In genomic region chr18:50374753-50375391, GRCh38 we compare ENCODE assay signal across 8 cellular contexts. TPM values are rescaled to one million over a fixed set of nuclear protein-coding genes. Genes with fewer than 3 reads are reported as not detected.
A peak's percentile ranks its signal among the peaks of the same experiment; 100 is the strongest.
DNase-seq lines count a peak whose midpoint lies in the region; TF ChIP-seq lines count a peak whose summit lies in the region.

SKA1 (plus strand) TSS chr18:50375046; CDS start chr18:50375831, 785 bp downstream.

- H3K27ac ChIP-seq in subcutaneous abdominal adipose tissue (ENCODE audit: low read depth, low read length) = peak within 1 kb of the TSS; percentile 50

- peak within 1 kb of the TSS; percentile 84 for H2AFZ ChIP-seq in neuron (ENCODE audit: low read depth, low read length)

- POLR2A ChIA-PET in HEK293T (lab: Yijun Ruan, JAX) = interaction anchor here (0.9 to 1.3 kb wide), 3 partner anchors 9 to 155 kb away, joined by 3 to 4 read pairs (median 3); no protein-coding TSS in a partner anchor

- peak within 1 kb of the TSS in 4 of 5 donors; percentile 53 to 72 (median 65) for H3K9ac ChIP-seq in subcutaneous abdominal adipose tissue (ENCODE audit: low read length in 5 of 5)

- peaks cover 2% of the 10 kb centered on the region for H3K27me3 ChIP-seq in neuron (ENCODE audit: insufficient read depth, low read length)
- H3K27me3 ChIP-seq in subcutaneous abdominal adipose tissue (ENCODE audit: control insufficient read depth in 5 of 5, insufficient read depth in 4 of 5, low read length in 5 of 5) = no peaks in the 10 kb centered on the region

- H3K4me1 ChIP-seq in neuron (ENCODE audit: insufficient read depth, low read length) = peaks cover 15% of the 10 kb centered on the region
- H3K4me1 ChIP-seq in subcutaneous abdominal adipose tissue (ENCODE audit: control insufficient read depth in 5 of 5, insufficient read depth in 5 of 5, low read length in 5 of 5) = peaks cover 0 to 13% (median 12%) of the 10 kb centered on the region in 5 donors

- H3K9me3 ChIP-seq in neuron (ENCODE audit: low read length) (peaks cover 4% of the 10 kb centered on the region), subcutaneous abdominal adipose tissue (ENCODE audit: control insufficient read depth in 5 of 5, low read length in 5 of 5) (peaks cover 0 to 10% (median 5%) of the 10 kb centered on the region in 5 donors)

- H3K4me3 ChIP-seq in neuron (ENCODE audit: low read length) = peak within 1 kb of the TSS; percentile 81
- peak within 1 kb of the TSS; percentile 64 to 78 (median 76) for H3K4me3 ChIP-seq in subcutaneous abdominal adipose tissue (ENCODE audit: low read depth in 1 of 5, low read length in 5 of 5)

- in situ Hi-C loops in SK-MEL-5 (cut with HindIII; ENCODE audit: low pct_unique_long_range_greater_than_20kb, low sequenced_read_pairs) = no loop called here

- H3K36me3 ChIP-seq in neuron (ENCODE audit: insufficient read depth, low read length) (no peaks in the 10 kb centered on the region), subcutaneous abdominal adipose tissue (ENCODE audit: control insufficient read depth in 5 of 5, insufficient read depth in 5 of 5, low read length in 5 of 5) (no peaks in the 10 kb centered on the region)

- CTCF ChIA-PET in HEK293T (lab: Yijun Ruan, JAX) = no interaction called here

- DNase-seq in GF-D8 (lab: John Stamatoyannopoulos, UW) (peak; percentile 95), HEK293T (ENCODE audit: extremely low spot score) (peak; percentile 93), MV-4-11 (lab: John Stamatoyannopoulos, UW) (peak; percentile 94), SK-MEL-5 (ENCODE audit: low read depth, low spot score) (peak; percentile 92), foreskin melanocyte (peak; percentile 86)
- peak; percentile 92 for DNase-seq in activated naive CD4-positive, alpha-beta T cell treated with Interleukin-2 at 50 U/mL for 16 hours

TF ChIP-seq in HEK293T, 16 proteins besides CTCF, POLR2A, EP300 and RAD21:
- TF ChIP-seq TARDBP (IDR thresholded peaks at IDR 0.05) (no peak), FOXK2 (IDR thresholded peaks at IDR 0.05) (no peak), SP1 (IDR thresholded peaks at IDR 0.05) (no peak), CTBP1 (IDR thresholded peaks at IDR 0.05; ENCODE audit: borderline replicate concordance) (no peak), L3MBTL2 (conservative IDR thresholded peaks at IDR 0.05) (no peak), FOXM1 (IDR thresholded peaks at IDR 0.05; ENCODE audit: borderline replicate concordance) (no peak), SUZ12 (IDR thresholded peaks at IDR 0.05) (no peak), LEF1 (IDR thresholded peaks at IDR 0.05; ENCODE audit: borderline replicate concordance) (no peak), ARNT (IDR thresholded peaks at IDR 0.05) (no peak), ZNF384 (IDR thresholded peaks at IDR 0.05) (no peak)

RNA-seq across cellular contexts. Expression of gene SKA1, which starts in this region (rescaled TPM):
- 23.8 and 27.0 TPM in 2 replicates for total RNA-seq in SK-MEL-5 (2014; rRNA removed; shearing (Covaris generic))
- polyA plus RNA-seq in SK-MEL-5 (2015; cell fraction: cytosol; rRNA removed) = 18.2 and 21.1 TPM in 2 replicates
- polyA plus RNA-seq in SK-MEL-5 (2015; cell fraction: nucleus; rRNA removed) = 6.1 and 8.9 TPM in 2 replicates

Comparison
In these comparisons a context has a peak if more than half of its experiments do, and no peak if none do; other contexts are left out.
1. Peak in every context shown above with its lines: DNase-seq, H3K4me3 ChIP-seq and H3K27ac ChIP-seq.